9 cellular contexts compared by ENCODE assay signal in genomic region chr9:136729144-136729543, GRCh38. TPM values are rescaled to one million over a fixed set of nuclear protein-coding genes. Genes with fewer than 3 reads are reported as not detected.
DNase-seq lines count a peak whose midpoint lies in the region; ATAC-seq and TF ChIP-seq lines count a peak whose summit lies in the region.
"Had no signal": no experiment of that assay in that cellular context is flagged by ENCODE, and none has a peak within 500 bp of the region (broad histone marks: within the 10 kb centered on the region; RNA-seq: fewer than 3 reads in every experiment).

No MANE protein-coding gene starts in this region.

- peak; percentile 33 for ATAC-seq in activated naive CD8-positive, alpha-beta T cell treated with anti-CD3 and anti-CD28 coated beads, Interleukin-2, amount 50 U/mL, for 24 hours
- ATAC-seq in HG03135 (IDR thresholded peaks at IDR 0.05; ENCODE audit: unreplicated experiment) = no peak
- ATAC-seq in HG03469 (IDR thresholded peaks at IDR 0.05; ENCODE audit: unreplicated experiment) = no peak

- TF ChIP-seq CTCF in lower leg skin (IDR thresholded peaks at IDR 0.05) = no peak

- 54 to 63% methylated on average over 5 to 7 of the region's 7 CpGs for WGBS in lower leg skin, 2 donors

- H3K27me3 Mint-ChIP-seq in activated naive CD8-positive, alpha-beta T cell treated with anti-CD3 and anti-CD28 coated beads, Interleukin-2, amount 50 U/mL, for 24 hours = peaks cover 3% of the 10 kb centered on the region

- intact Hi-C loops in lower leg skin (cut with DNase I; ENCODE audit: low total_unique reads) = no loop called here

- peak overlapping the region; percentile 5 for H3K27ac Mint-ChIP-seq in activated naive CD8-positive, alpha-beta T cell treated with anti-CD3 and anti-CD28 coated beads, Interleukin-2, amount 50 U/mL, for 24 hours

- H3K4me3 ChIP-seq in lower leg skin (ENCODE audit: low read depth, poor library complexity, severe bottlenecking) = peak overlapping the region; percentile 79

- DNase-seq in stimulated activated CD4-positive, alpha-beta T cell treated with anti-CD3 and anti-CD28 coated beads, Interleukin-15, amount 100 ng/mL, for 24 hours = peak; percentile 44
- DNase-seq in stimulated activated CD4-positive, alpha-beta T cell treated with anti-CD3 and anti-CD28 coated beads, Interleukin-4, amount 100 ng/mL, for 24 hours = no peak
- DNase-seq in activated naive CD8-positive, alpha-beta T cell treated with anti-CD3 and anti-CD28 coated beads, Interleukin-2, amount 50 U/mL, for 24 hours = peak; percentile 30
- DNase-seq in lower leg skin (ENCODE audit: low spot score in 2 of 2) = no peak
- DNase-seq in DMS153 (lab: John Stamatoyannopoulos, UW) = no peak
- no peak for DNase-seq in NCI-H187 treated with DMSO at 0.1 percent for 48 hours (lab: John Stamatoyannopoulos, UW)

- H3K4me3 Mint-ChIP-seq in activated naive CD8-positive, alpha-beta T cell treated with anti-CD3 and anti-CD28 coated beads, Interleukin-2, amount 50 U/mL, for 24 hours = peak overlapping the region; percentile 65

- H3K36me3 Mint-ChIP-seq in activated naive CD8-positive, alpha-beta T cell treated with anti-CD3 and anti-CD28 coated beads, Interleukin-2, amount 50 U/mL, for 24 hours (ENCODE audit: low read depth) = peaks cover 35% of the 10 kb centered on the region

- TF ChIP-seq POLR2A in lower leg skin (IDR thresholded peaks at IDR 0.05) = no peak

- peaks cover 44% of the 10 kb centered on the region for H3K4me1 Mint-ChIP-seq in activated naive CD8-positive, alpha-beta T cell treated with anti-CD3 and anti-CD28 coated beads, Interleukin-2, amount 50 U/mL, for 24 hours

- H3K9me3 Mint-ChIP-seq in activated naive CD8-positive, alpha-beta T cell treated with anti-CD3 and anti-CD28 coated beads, Interleukin-2, amount 50 U/mL, for 24 hours = no peaks in the 10 kb centered on the region

RNA-seq across cellular contexts. Expression of gene LCN10, which starts 13.6 kb away (rescaled TPM):
- total RNA-seq in lower leg skin = 1 to 10 TPM in 2 of 4 donors, under 1 TPM in 1, not detected in 1; 0.61 to 5.7 (median 1.7) TPM

RNA-seq across cellular contexts. Expression of gene DIPK1B, which starts 16.8 kb away (rescaled TPM):
- 10 to 100 TPM in 2 of 4 donors, 1 to 10 TPM in 2; 7.1 to 13.5 (median 9.5) TPM for total RNA-seq in lower leg skin

RNA-seq across cellular contexts. Expression of gene LCN6, which starts 19.2 kb away (rescaled TPM):
- 1 to 10 TPM in 2 of 4 donors, not detected in 2; 6.3 to 7.3 TPM for total RNA-seq in lower leg skin

RNA-seq across cellular contexts. Expression of gene LCN8, which starts 28.9 kb away (rescaled TPM):
- not detected for total RNA-seq in lower leg skin

RNA-seq across cellular contexts. Expression of gene LCN15, which starts 35.2 kb away (rescaled TPM):
- not detected for total RNA-seq in lower leg skin
- total RNA-seq: thyroid gland had no signal

Comparison
In these comparisons a context has a peak if more than half of its experiments do, and no peak if none do; other contexts are left out.
1. DNase-seq: peak in stimulated activated CD4-positive, alpha-beta T cell treated with anti-CD3 and anti-CD28 coated beads, Interleukin-15, amount 100 ng/mL, for 24 hours (single experiment) and activated naive CD8-positive, alpha-beta T cell treated with anti-CD3 and anti-CD28 coated beads, Interleukin-2, amount 50 U/mL, for 24 hours (single experiment); none in stimulated activated CD4-positive, alpha-beta T cell treated with anti-CD3 and anti-CD28 coated beads, Interleukin-4, amount 100 ng/mL, for 24 hours (single experiment), lower leg skin (0 of 2), DMS153 (single experiment) and NCI-H187 treated with DMSO at 0.1 percent for 48 hours (single experiment).